21 cellular contexts compared by ENCODE assay signal in the genomic region with DNA sequence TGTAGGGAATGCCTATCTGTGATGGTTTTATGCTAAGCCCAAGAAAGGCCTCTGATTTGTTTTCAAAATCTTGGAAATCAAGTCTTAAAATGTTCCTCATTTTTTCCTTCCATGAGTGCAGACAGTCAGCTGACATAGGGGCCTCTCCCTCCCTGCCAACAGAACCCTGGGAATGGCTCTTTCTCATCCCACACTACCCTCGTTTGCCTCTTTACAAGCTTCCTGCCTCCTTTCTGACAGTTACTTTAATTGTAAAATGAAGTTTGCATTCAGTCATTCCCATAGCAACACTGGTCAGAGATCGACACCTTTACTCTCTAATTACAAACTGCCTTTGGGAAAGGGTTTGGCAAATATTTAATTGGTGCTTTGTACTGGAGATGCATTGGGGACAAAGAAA. TPM values are rescaled to one million over a fixed set of nuclear protein-coding genes. Genes with fewer than 3 reads are reported as not detected.
DNase-seq lines count a peak whose midpoint lies in the region; ATAC-seq and TF ChIP-seq lines count a peak whose summit lies in the region.
"Had no signal": no experiment of that assay in that cellular context is flagged by ENCODE, and none has a peak within 500 bp of the region (broad histone marks: within the 10 kb centered on the region; RNA-seq: fewer than 3 reads in every experiment).

No MANE protein-coding gene starts in this region.

- H3K9ac ChIP-seq in Loucy (ENCODE audit: low read depth, low read length, poor library complexity, severe bottlenecking): no peak overlapping the region

- H3K9me3 ChIP-seq in Loucy (ENCODE audit: insufficient read depth, low read depth, low read length): no peaks in the 10 kb centered on the region
- no peaks in the 10 kb centered on the region for H3K9me3 ChIP-seq in ovary
- H3K9me3 ChIP-seq: heart left ventricle, left lung, testis had no signal

- H3K4me3 ChIP-seq in Loucy (ENCODE audit: low read length, poor library complexity, severe bottlenecking): no peak overlapping the region
- H3K4me3 ChIP-seq in ovary: no peak overlapping the region
- H3K4me3 ChIP-seq: heart left ventricle, left lung, testis had no signal

- peak overlapping the region; percentile 50 for H3K27ac Mint-ChIP-seq in neural crest cell (ENCODE audit: unreplicated experiment)
- H3K27ac Mint-ChIP-seq: activated CD4-positive, alpha-beta T cell treated with anti-CD3 and anti-CD28 coated beads for 36 hours; activated T-helper 17 cell treated with anti-CD3 and anti-CD28 coated beads, Interleukin-2, amount 50 U/mL, for 72 hours; CD4-positive, alpha-beta T cell; endodermal cell; natural killer cell; progenitor cell of endocrine pancreas; stimulated activated memory B cell treated with anti-CD40 and anti-IgM and Interleukin-4, amounts not matched to agents 10 μg/mL and 1 μg/mL and 100 μg/mL, for 72 hours had no signal

- no peak overlapping the region for H3K4me3 Mint-ChIP-seq in neural crest cell
- H3K4me3 Mint-ChIP-seq: activated CD4-positive, alpha-beta T cell treated with anti-CD3 and anti-CD28 coated beads for 36 hours; activated T-helper 17 cell treated with anti-CD3 and anti-CD28 coated beads, Interleukin-2, amount 50 U/mL, for 72 hours; CD4-positive, alpha-beta T cell; endodermal cell; natural killer cell; stimulated activated memory B cell treated with anti-CD40 and anti-IgM and Interleukin-4, amounts not matched to agents 10 μg/mL and 1 μg/mL and 100 μg/mL, for 72 hours had no signal

- peak; percentile 60 for DNase-seq in NCI-H2029 (lab: John Stamatoyannopoulos, UW)
- DNase-seq in NCI-H748 treated with DMSO at 0.1 percent for 48 hours (lab: John Stamatoyannopoulos, UW): peak; percentile 95
- no peak for DNase-seq in neural crest cell (ENCODE audit: low read depth, low spot score)
- no peak for DNase-seq in activated CD4-positive, alpha-beta T cell treated with anti-CD3 and anti-CD28 coated beads for 48 hours
- no peak for DNase-seq in ovary
- DNase-seq: activated CD4-positive, alpha-beta T cell treated with anti-CD3 and anti-CD28 coated beads for 36 hours; CD4-positive, alpha-beta T cell; DND-41; endodermal cell; heart left ventricle; left lung; MM.1S; natural killer cell; NCI-H226; testis had no signal

- peaks cover 47% of the 10 kb centered on the region for H3K4me1 Mint-ChIP-seq in neural crest cell
- H3K4me1 Mint-ChIP-seq: activated CD4-positive, alpha-beta T cell treated with anti-CD3 and anti-CD28 coated beads for 36 hours; natural killer cell had no signal

- H3K9me3 Mint-ChIP-seq in neural crest cell: no peaks in the 10 kb centered on the region
- H3K9me3 Mint-ChIP-seq: activated T-helper 17 cell treated with anti-CD3 and anti-CD28 coated beads, Interleukin-2, amount 50 U/mL, for 72 hours; CD4-positive, alpha-beta T cell; natural killer cell had no signal

- TF ChIP-seq CTCF in Loucy (conservative IDR thresholded peaks at IDR 0.05; ENCODE audit: low read length) (no peak), neural crest cell (conservative IDR thresholded peaks at IDR 0.05) (no peak), ovary (IDR thresholded peaks at IDR 0.05) (no peak)

- intact Hi-C loops in ovary (cut with DNase I): no loop called here

- ATAC-seq in GM21390 (IDR thresholded peaks at IDR 0.05; ENCODE audit: unreplicated experiment): no peak
- ATAC-seq: activated CD4-positive, alpha-beta T cell treated with anti-CD3 and anti-CD28 coated beads for 36 hours; activated T-helper 17 cell treated with anti-CD3 and anti-CD28 coated beads, Interleukin-2, amount 50 U/mL, for 72 hours; heart left ventricle; left lung; natural killer cell; Right ventricle myocardium inferior had no signal

- H3K9me2 ChIP-seq in Loucy (replicated peaks; ENCODE audit: low read depth, low read length): no peaks in the 10 kb centered on the region

- H4K20me1 ChIP-seq in Loucy (ENCODE audit: insufficient read depth, low read length, poor library complexity, severe bottlenecking): no peaks in the 10 kb centered on the region

- H2AFZ ChIP-seq in Loucy (ENCODE audit: low read length): peak overlapping the region; percentile 43

- H3K79me2 ChIP-seq in Loucy (ENCODE audit: insufficient read depth, low read length): no peaks in the 10 kb centered on the region

- no peaks in the 10 kb centered on the region for H3K27me3 ChIP-seq in Loucy (ENCODE audit: insufficient read depth, low read length, poor library complexity, severe bottlenecking)
- H3K27me3 ChIP-seq in ovary: no peaks in the 10 kb centered on the region
- H3K27me3 ChIP-seq: left lung, testis had no signal

- no peaks in the 10 kb centered on the region for H3K36me3 ChIP-seq in Loucy (ENCODE audit: insufficient read depth, low read length)
- no peaks in the 10 kb centered on the region for H3K36me3 ChIP-seq in ovary
- H3K36me3 ChIP-seq: heart left ventricle, left lung had no signal

- H3K4me2 ChIP-seq in Loucy (ENCODE audit: low read depth, low read length, poor library complexity, severe bottlenecking): peak overlapping the region; percentile 25

- no peaks in the 10 kb centered on the region for H3F3A ChIP-seq in Loucy (ENCODE audit: low read depth)

- 84 to 89% (median 86%) methylated on average over 2 of the region's 2 CpGs for WGBS in ovary, 3 donors

- H3K36me3 Mint-ChIP-seq in neural crest cell (ENCODE audit: low read depth): peaks cover 3% of the 10 kb centered on the region
- H3K36me3 Mint-ChIP-seq: natural killer cell had no signal

- no peak for TF ChIP-seq POLR2A in ovary (IDR thresholded peaks at IDR 0.05)

- H3K4me1 ChIP-seq in Loucy (ENCODE audit: insufficient read depth, low read length, poor library complexity, severe bottlenecking) (peaks cover 12% of the 10 kb centered on the region), ovary (ENCODE audit: insufficient read depth) (no peaks in the 10 kb centered on the region)
- H3K4me1 ChIP-seq: heart left ventricle, left lung, testis had no signal

- no peak for TF ChIP-seq EP300 in ovary (IDR thresholded peaks at IDR 0.05)

- no peaks in the 10 kb centered on the region for H3K27me3 Mint-ChIP-seq in neural crest cell (ENCODE audit: low read depth)
- H3K27me3 Mint-ChIP-seq: activated T-helper 17 cell treated with anti-CD3 and anti-CD28 coated beads, Interleukin-2, amount 50 U/mL, for 72 hours; progenitor cell of endocrine pancreas; stimulated activated memory B cell treated with anti-CD40 and anti-IgM and Interleukin-4, amounts not matched to agents 10 μg/mL and 1 μg/mL and 100 μg/mL, for 72 hours had no signal

- no peak overlapping the region for H3K27ac ChIP-seq in ovary
- H3K27ac ChIP-seq: heart left ventricle, left lung, testis had no signal

RNA-seq across cellular contexts. Expression of gene KIF5C, which starts 25.3 kb away (rescaled TPM):
- total RNA-seq in neural crest cell: 63.3 and 66.7 TPM in 2 replicates
- total RNA-seq in ovary: 10 to 100 TPM in 1 of 7 donors, 1 to 10 TPM in 5, under 1 TPM in 1; 0.73 to 18.7 (median 4.3) TPM
- 1 to 10 TPM; 1.2 to 3.3 TPM for polyA plus RNA-seq in ovary

Comparison
In these comparisons a context has a peak if more than half of its experiments do, and no peak if none do; other contexts are left out.
1. DNase-seq: peak in NCI-H2029 (single experiment) and NCI-H748 treated with DMSO at 0.1 percent for 48 hours (single experiment); none in neural crest cell (single experiment), activated CD4-positive, alpha-beta T cell treated with anti-CD3 and anti-CD28 coated beads for 48 hours (single experiment) and ovary (0 of 5).